Comparison of ENCODE assay signal across 16 cellular contexts in genomic region chr10:101615760-101616116, GRCh38.
"Had no signal": no experiment of that assay in that cellular context is flagged by ENCODE, and none has a peak within 500 bp of the region (broad histone marks: within the 10 kb centered on the region; RNA-seq: fewer than 3 reads in every experiment).

No MANE protein-coding gene starts in this region.

- H3K27ac Mint-ChIP-seq: activated CD4-positive, alpha-beta T cell treated with anti-CD3 and anti-CD28 coated beads for 36 hours; activated CD8-positive, alpha-beta T cell treated with anti-CD3 and anti-CD28 coated beads, Interleukin-2, amount 10 ng/mL, durations not matched to agents 7 days and 5 days; activated naive CD8-positive, alpha-beta T cell treated with anti-CD3 and anti-CD28 coated beads, Interleukin-2, amount 50 U/mL, for 24 hours; dendritic cell treated with granulocyte-macrophage colony-stimulating factor and Interleukin-4, amounts not matched to agents 40 ng/mL and 50 ng/mL, for 4 days; stimulated activated naive B cell treated with anti-CD40 and anti-IgM and Interleukin-4, amounts not matched to agents 10 μg/mL and 1 μg/mL and 100 μg/mL, for 72 hours; T-helper 2 cell treated with Interferon-gamma antibody and Interleukin-4, amounts not matched to agents 5 μg/mL and 100 μg/mL, for 36 hours had no signal

- H3K27me3 ChIP-seq: right lobe of liver, SJCRH30, transverse colon had no signal

- H3K4me3 ChIP-seq: lower lobe of right lung, prostate gland, right lobe of liver, SJCRH30, transverse colon had no signal

- ATAC-seq: activated CD4-positive, alpha-beta T cell treated with anti-CD3 and anti-CD28 coated beads for 36 hours; activated CD8-positive, alpha-beta T cell treated with anti-CD3 and anti-CD28 coated beads, Interleukin-2, amount 10 ng/mL, durations not matched to agents 7 days and 5 days; activated naive CD8-positive, alpha-beta T cell treated with anti-CD3 and anti-CD28 coated beads, Interleukin-2, amount 50 U/mL, for 24 hours; left cardiac atrium; lower lobe of right lung; naive thymus-derived CD4-positive, alpha-beta T cell; right lobe of liver; stimulated activated naive B cell treated with anti-CD40 and anti-IgM and Interleukin-4, amounts not matched to agents 10 μg/mL and 1 μg/mL and 100 μg/mL, for 72 hours had no signal

- H3K9me3 Mint-ChIP-seq: activated naive CD8-positive, alpha-beta T cell treated with anti-CD3 and anti-CD28 coated beads, Interleukin-2, amount 50 U/mL, for 24 hours; dendritic cell treated with granulocyte-macrophage colony-stimulating factor and Interleukin-4, amounts not matched to agents 40 ng/mL and 50 ng/mL, for 4 days; endodermal cell; naive thymus-derived CD4-positive, alpha-beta T cell; stimulated activated naive B cell treated with anti-CD40 and anti-IgM and Interleukin-4, amounts not matched to agents 10 μg/mL and 1 μg/mL and 100 μg/mL, for 72 hours; T-helper 2 cell treated with Interferon-gamma antibody and Interleukin-4, amounts not matched to agents 5 μg/mL and 100 μg/mL, for 36 hours had no signal

- H3K4me3 Mint-ChIP-seq: activated CD4-positive, alpha-beta T cell treated with anti-CD3 and anti-CD28 coated beads for 36 hours; activated CD8-positive, alpha-beta T cell treated with anti-CD3 and anti-CD28 coated beads, Interleukin-2, amount 10 ng/mL, durations not matched to agents 7 days and 5 days; activated naive CD8-positive, alpha-beta T cell treated with anti-CD3 and anti-CD28 coated beads, Interleukin-2, amount 50 U/mL, for 24 hours; dendritic cell treated with granulocyte-macrophage colony-stimulating factor and Interleukin-4, amounts not matched to agents 40 ng/mL and 50 ng/mL, for 4 days; endodermal cell; naive thymus-derived CD4-positive, alpha-beta T cell; stimulated activated naive B cell treated with anti-CD40 and anti-IgM and Interleukin-4, amounts not matched to agents 10 μg/mL and 1 μg/mL and 100 μg/mL, for 72 hours; T-helper 2 cell treated with Interferon-gamma antibody and Interleukin-4, amounts not matched to agents 5 μg/mL and 100 μg/mL, for 36 hours had no signal

- H3K4me1 ChIP-seq: lower lobe of right lung, prostate gland, right lobe of liver, transverse colon had no signal

- DNase-seq: activated CD4-positive, alpha-beta T cell treated with anti-CD3 and anti-CD28 coated beads for 36 hours; activated CD8-positive, alpha-beta memory T cell treated with anti-CD3 and anti-CD28 coated beads, Interleukin-2, amount 50 U/mL, for 48 hours; activated CD8-positive, alpha-beta T cell treated with anti-CD3 and anti-CD28 coated beads, Interleukin-2, amount 10 ng/mL, durations not matched to agents 7 days and 5 days; activated naive CD8-positive, alpha-beta T cell treated with anti-CD3 and anti-CD28 coated beads, Interleukin-2, amount 50 U/mL, for 24 hours; left cardiac atrium; lower lobe of right lung; naive thymus-derived CD4-positive, alpha-beta T cell; right lobe of liver; SJCRH30; stimulated activated CD4-positive, alpha-beta T cell treated with anti-CD3 and anti-CD28 coated beads, Interleukin-1b, Interleukin-23, amount 100 ng/mL, for 48 hours; stimulated activated naive B cell treated with anti-CD40 and anti-IgM and Interleukin-4, amounts not matched to agents 10 μg/mL and 1 μg/mL and 100 μg/mL, for 72 hours; transverse colon had no signal

- H3K36me3 ChIP-seq: SJCRH30 had no signal

- H3K9me3 ChIP-seq: lower lobe of right lung, prostate gland, right lobe of liver, SJCRH30, transverse colon had no signal

- H3K27me3 Mint-ChIP-seq: activated CD4-positive, alpha-beta T cell treated with anti-CD3 and anti-CD28 coated beads for 36 hours; activated naive CD8-positive, alpha-beta T cell treated with anti-CD3 and anti-CD28 coated beads, Interleukin-2, amount 50 U/mL, for 24 hours; dendritic cell treated with granulocyte-macrophage colony-stimulating factor and Interleukin-4, amounts not matched to agents 40 ng/mL and 50 ng/mL, for 4 days; naive thymus-derived CD4-positive, alpha-beta T cell; stimulated activated naive B cell treated with anti-CD40 and anti-IgM and Interleukin-4, amounts not matched to agents 10 μg/mL and 1 μg/mL and 100 μg/mL, for 72 hours had no signal

- H3K27ac ChIP-seq: lower lobe of right lung, prostate gland, right lobe of liver, SJCRH30, transverse colon had no signal
